In the genomic region with DNA sequence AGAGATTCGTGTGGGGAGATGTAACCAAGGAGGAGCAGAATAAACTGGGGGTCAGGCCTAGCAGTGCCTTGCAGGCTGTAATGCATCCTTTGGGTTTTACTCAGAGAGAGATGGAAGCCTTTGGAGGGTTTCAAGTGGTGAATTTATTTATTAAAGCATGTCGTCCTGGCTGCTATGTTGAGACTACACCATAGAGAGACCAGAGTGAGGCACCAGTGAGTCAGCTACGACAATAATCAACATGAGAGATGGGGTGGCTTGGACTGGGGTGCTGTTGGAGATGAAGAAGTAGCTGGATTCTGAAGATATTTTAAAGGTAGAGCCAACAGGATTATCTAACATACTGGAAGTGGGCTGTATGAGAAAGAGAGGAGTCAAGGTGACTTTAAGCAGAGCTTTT, we compare ENCODE assay signal across 19 cellular contexts.
DNase-seq lines count a peak whose midpoint lies in the region; ATAC-seq, FAIRE-seq and TF ChIP-seq lines count a peak whose summit lies in the region.
"Had no signal": no experiment of that assay in that cellular context is flagged by ENCODE, and none has a peak within 500 bp of the region (broad histone marks: within the 10 kb centered on the region; RNA-seq: fewer than 3 reads in every experiment).

No MANE protein-coding gene starts in this region.

- H3K27me3 ChIP-seq in bronchial epithelial cell (ENCODE audit: control insufficient read depth, insufficient read depth, low read length) (no peaks in the 10 kb centered on the region), trophoblast cell (ENCODE audit: insufficient read depth, low read length) (no peaks in the 10 kb centered on the region)
- H3K27me3 ChIP-seq: pancreas had no signal

- no peaks in the 10 kb centered on the region for H3K36me3 ChIP-seq in bronchial epithelial cell (ENCODE audit: control insufficient read depth, insufficient read depth, low read length)
- H3K36me3 ChIP-seq in trophoblast cell (ENCODE audit: control insufficient read depth in 1 of 2, insufficient read depth in 2 of 2, low read length in 2 of 2), result no peaks in the 10 kb centered on the region
- H3K36me3 ChIP-seq: HAP-1, pancreas had no signal

- no peaks in the 10 kb centered on the region for H3K27me3 Mint-ChIP-seq in activated naive CD8-positive, alpha-beta T cell treated with anti-CD3 and anti-CD28 coated beads, Interleukin-2, amount 50 U/mL, for 24 hours

- no peak overlapping the region for H3K23ac ChIP-seq in trophoblast cell (ENCODE audit: low read length)

- H3K4me3 ChIP-seq in bronchial epithelial cell (ENCODE audit: low read depth, low read length) (no peak overlapping the region), trophoblast cell (ENCODE audit: low read depth, low read length) (no peak overlapping the region)
- H3K4me3 ChIP-seq: coronary artery, HAP-1, pancreas had no signal

- no peak overlapping the region for H3K18ac ChIP-seq in trophoblast cell (ENCODE audit: low read length)

- H3K27ac ChIP-seq in trophoblast cell (ENCODE audit: low read depth, low read length), result no peak overlapping the region
- H3K27ac ChIP-seq: coronary artery, pancreas had no signal

- no peak overlapping the region for H3K14ac ChIP-seq in trophoblast cell (ENCODE audit: low read length)

- no peaks in the 10 kb centered on the region for H3K9me3 ChIP-seq in trophoblast cell (ENCODE audit: insufficient read depth, low read depth, low read length)
- H3K9me3 ChIP-seq: HAP-1, pancreas had no signal

- no peak overlapping the region for H3K9ac ChIP-seq in trophoblast cell (ENCODE audit: low read length)

- no peak overlapping the region for H3K4me2 ChIP-seq in trophoblast cell (ENCODE audit: low read length)

- H3K79me2 ChIP-seq in trophoblast cell (ENCODE audit: control insufficient read depth, insufficient read depth, low read length, poor library complexity), result no peaks in the 10 kb centered on the region

- no CpG with 5 or more reads among the region's 3 CpGs for WGBS in trophoblast cell (ENCODE audit: extremely low coverage, insufficient coverage, insufficient read length)

- H3K27ac Mint-ChIP-seq in activated naive CD8-positive, alpha-beta T cell treated with anti-CD3 and anti-CD28 coated beads, Interleukin-2, amount 50 U/mL, for 24 hours, result no peak overlapping the region
- H3K27ac Mint-ChIP-seq: activated T-cell treated with anti-CD3 and anti-CD28 coated beads, Interleukin-2, amount 50 U/mL, for 24 hours had no signal

- no peak overlapping the region for H4K12ac ChIP-seq in trophoblast cell (ENCODE audit: low read depth, low read length)

- no peak overlapping the region for H2BK12ac ChIP-seq in trophoblast cell (ENCODE audit: low read length)

- H3K9me3 Mint-ChIP-seq in activated naive CD8-positive, alpha-beta T cell treated with anti-CD3 and anti-CD28 coated beads, Interleukin-2, amount 50 U/mL, for 24 hours, result no peaks in the 10 kb centered on the region
- H3K9me3 Mint-ChIP-seq: activated T-cell treated with anti-CD3 and anti-CD28 coated beads, Interleukin-2, amount 50 U/mL, for 24 hours had no signal

- H2BK5ac ChIP-seq in trophoblast cell (ENCODE audit: low read depth, low read length, poor library complexity), result no peak overlapping the region

- H3K4me3 Mint-ChIP-seq in activated naive CD8-positive, alpha-beta T cell treated with anti-CD3 and anti-CD28 coated beads, Interleukin-2, amount 50 U/mL, for 24 hours, result no peak overlapping the region
- H3K4me3 Mint-ChIP-seq: activated T-cell treated with anti-CD3 and anti-CD28 coated beads, Interleukin-2, amount 50 U/mL, for 24 hours had no signal

- H4K91ac ChIP-seq in trophoblast cell (ENCODE audit: low read depth, low read length), result no peak overlapping the region

- no peak overlapping the region for H2AK5ac ChIP-seq in trophoblast cell (ENCODE audit: low read length)

- H3K4me1 Mint-ChIP-seq in activated naive CD8-positive, alpha-beta T cell treated with anti-CD3 and anti-CD28 coated beads, Interleukin-2, amount 50 U/mL, for 24 hours, result no peaks in the 10 kb centered on the region

- no peak overlapping the region for H4K8ac ChIP-seq in trophoblast cell (ENCODE audit: low read depth, low read length)

- no peak for FAIRE-seq in bronchial epithelial cell (lab: Jason Lieb, UNC)
- FAIRE-seq: GM12892, pancreas had no signal

- peak; percentile 8 for DNase-seq in bronchial epithelial cell (ENCODE audit: low read depth)
- DNase-seq in trophoblast cell, result no peak
- no peak for DNase-seq in activated naive CD8-positive, alpha-beta T cell treated with anti-CD3 and anti-CD28 coated beads, Interleukin-2, amount 50 U/mL, for 24 hours
- DNase-seq in NCI-H2171 treated with DMSO at 0.1 percent for 48 hours (lab: John Stamatoyannopoulos, UW), result no peak
- DNase-seq: activated CD4-positive, alpha-beta T cell treated with anti-CD3 and anti-CD28 coated beads, Interleukin-2, amount 50 U/mL, for 4 hours; activated naive CD4-positive, alpha-beta T cell treated with anti-CD3 and anti-CD28 coated beads, Interleukin-2, amount 50 U/mL, for 16 hours; activated T-cell treated with anti-CD3 and anti-CD28 coated beads, Interleukin-2, amount 50 U/mL, for 24 hours; AML-193; COR-L47; EL; NCI-H2081 treated with DMSO at 0.1 percent for 48 hours; NCI-H526; pancreas had no signal

- no peak overlapping the region for H2AFZ ChIP-seq in trophoblast cell (ENCODE audit: insufficient read depth, low read length, poor library complexity)

- TF ChIP-seq CTCF in LNCAP (IDR thresholded peaks at IDR 0.05) (peak; percentile 13; the same call in 1 of the 2 replicates), bronchial epithelial cell (IDR thresholded peaks at IDR 0.05; ENCODE audit: insufficient read depth, low read length, severe bottlenecking) (no peak)

- no peaks in the 10 kb centered on the region for H3K36me3 Mint-ChIP-seq in activated naive CD8-positive, alpha-beta T cell treated with anti-CD3 and anti-CD28 coated beads, Interleukin-2, amount 50 U/mL, for 24 hours (ENCODE audit: low read depth)

- no peaks in the 10 kb centered on the region for H3K79me1 ChIP-seq in trophoblast cell (ENCODE audit: low read length)

- peak overlapping the region; percentile 51 for H2BK120ac ChIP-seq in trophoblast cell (ENCODE audit: insufficient read depth, low read length, poor library complexity)

- peaks cover 4 to 9% of the 10 kb centered on the region in 2 experiments for H3K4me1 ChIP-seq in trophoblast cell (ENCODE audit: control insufficient read depth in 1 of 2, insufficient read depth in 2 of 2, low read length in 2 of 2)
- H3K4me1 ChIP-seq: pancreas had no signal

- H3K4ac ChIP-seq in trophoblast cell (ENCODE audit: low read depth, low read length), result no peak overlapping the region

- peak; percentile 66 for ATAC-seq in GM21619 (IDR thresholded peaks at IDR 0.05; ENCODE audit: unreplicated experiment)
- ATAC-seq in activated naive CD8-positive, alpha-beta T cell treated with anti-CD3 and anti-CD28 coated beads, Interleukin-2, amount 50 U/mL, for 24 hours, result no peak
- ATAC-seq in GM21528 (IDR thresholded peaks at IDR 0.05; ENCODE audit: low FRiP score, unreplicated experiment), result no peak
- ATAC-seq: pancreas had no signal
